11 cellular contexts compared by ENCODE assay signal in the genomic region with DNA sequence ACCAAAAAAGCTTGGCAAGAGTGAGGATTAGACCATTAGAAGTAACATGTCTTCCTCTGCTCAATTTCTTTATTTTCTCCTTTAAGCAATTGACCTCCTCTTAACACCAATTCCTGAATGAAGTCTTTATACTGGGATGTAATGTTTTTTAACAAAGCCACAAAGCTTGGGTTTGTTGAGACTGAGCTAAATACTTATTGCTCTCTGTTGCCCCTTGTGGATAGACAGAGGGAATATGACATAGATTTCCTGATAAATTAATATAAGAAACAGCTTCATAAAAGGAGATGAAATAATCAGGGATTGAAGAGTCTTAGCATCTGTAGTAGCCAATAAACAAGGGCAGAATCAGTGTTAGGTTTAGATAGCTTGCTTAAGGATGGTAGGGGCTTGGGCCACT. TPM values are rescaled to one million over a fixed set of nuclear protein-coding genes. Genes with fewer than 3 reads are reported as not detected.
A peak's percentile ranks its signal among the peaks of the same experiment; 100 is the strongest.
DNase-seq lines count a peak whose midpoint lies in the region; ATAC-seq, FAIRE-seq and TF ChIP-seq lines count a peak whose summit lies in the region.
"Had no signal": no experiment of that assay in that cellular context is flagged by ENCODE, and none has a peak within 500 bp of the region (broad histone marks: within the 10 kb centered on the region; RNA-seq: fewer than 3 reads in every experiment).

No MANE protein-coding gene starts in this region.

- H3K27me3 ChIP-seq in AG04450 (ENCODE audit: control insufficient read depth, insufficient read depth, low read length) (no peaks in the 10 kb centered on the region), H9 (ENCODE audit: insufficient read depth, low read length) (no peaks in the 10 kb centered on the region)
- H3K27me3 ChIP-seq: gastroesophageal sphincter, suprapubic skin had no signal

- no peaks in the 10 kb centered on the region for H3K9me3 ChIP-seq in AG04450 (ENCODE audit: control insufficient read depth, insufficient read depth, low read length)
- no peaks in the 10 kb centered on the region for H3K9me3 ChIP-seq in H9 (ENCODE audit: control insufficient read depth, low read depth, low read length)
- H3K9me3 ChIP-seq: adrenal gland, gastroesophageal sphincter, suprapubic skin had no signal

- H3K27ac ChIP-seq in AG04450 (ENCODE audit: low read depth, low read length) (no peak overlapping the region), H9 (ENCODE audit: insufficient read length, low read depth, low read length) (no peak overlapping the region), VCaP (no peak overlapping the region)
- H3K27ac ChIP-seq: adrenal gland, gastroesophageal sphincter, suprapubic skin had no signal

- no peak overlapping the region for H3K4ac ChIP-seq in H9 (ENCODE audit: low read depth, low read length)

- no peak overlapping the region for H3K56ac ChIP-seq in H9 (ENCODE audit: insufficient read length, low read depth, low read length)

- H3K9ac ChIP-seq in H9 (ENCODE audit: extremely low read depth, insufficient read length, low read length): no peak overlapping the region

- H2BK120ac ChIP-seq in H9 (ENCODE audit: low read depth, low read length, poor library complexity, severe bottlenecking): no peak overlapping the region

- no peak overlapping the region for H3K4me2 ChIP-seq in H9 (ENCODE audit: insufficient read depth, insufficient read length, low read length)

- no peaks in the 10 kb centered on the region for H3K4me1 Mint-ChIP-seq in H9
- no peaks in the 10 kb centered on the region for H3K4me1 Mint-ChIP-seq in T-helper 2 cell treated with Interferon-gamma antibody and Interleukin-4, amounts not matched to agents 5 μg/mL and 100 μg/mL, for 36 hours (ENCODE audit: low read depth)

- H3K4me3 Mint-ChIP-seq in H9: no peak overlapping the region
- no peak overlapping the region for H3K4me3 Mint-ChIP-seq in T-helper 2 cell treated with Interferon-gamma antibody and Interleukin-4, amounts not matched to agents 5 μg/mL and 100 μg/mL, for 36 hours

- no peaks in the 10 kb centered on the region for H3K79me2 ChIP-seq in H9 (ENCODE audit: insufficient read depth, low read length)

- no peak overlapping the region for H2BK15ac ChIP-seq in H9 (ENCODE audit: low read depth, low read length)

- H2BK12ac ChIP-seq in H9 (ENCODE audit: insufficient read length, low read depth, low read length): no peak overlapping the region

- no peak overlapping the region for H3T11ph ChIP-seq in H9 (ENCODE audit: low read length)

- H3K27me3 Mint-ChIP-seq in H9 (ENCODE audit: low read depth): peaks cover 3% of the 10 kb centered on the region; the same call in 1 of the 2 replicates
- H3K27me3 Mint-ChIP-seq in T-helper 2 cell treated with Interferon-gamma antibody and Interleukin-4, amounts not matched to agents 5 μg/mL and 100 μg/mL, for 36 hours (ENCODE audit: low read depth): peaks cover 3% of the 10 kb centered on the region

- H3K14ac ChIP-seq in H9 (ENCODE audit: insufficient read depth, low read length): no peak overlapping the region

- no peak overlapping the region for H2AFZ ChIP-seq in H9 (ENCODE audit: low read length)

- H2BK5ac ChIP-seq in H9 (ENCODE audit: insufficient read length, low read length): no peak overlapping the region

- POLR2A ChIA-PET in AG04450 (lab: Yijun Ruan, JAX): no interaction called here

- no peaks in the 10 kb centered on the region for H4K20me1 ChIP-seq in H9 (ENCODE audit: control insufficient read depth, insufficient read depth, insufficient read length)

- H3K18ac ChIP-seq in H9 (ENCODE audit: insufficient read length, low read depth, low read length): no peak overlapping the region

- H3K27ac Mint-ChIP-seq in H9: no peak overlapping the region
- no peak overlapping the region for H3K27ac Mint-ChIP-seq in T-helper 2 cell treated with Interferon-gamma antibody and Interleukin-4, amounts not matched to agents 5 μg/mL and 100 μg/mL, for 36 hours

- H3K23ac ChIP-seq in H9 (ENCODE audit: insufficient read length, low read depth, low read length): no peak overlapping the region

- no peaks in the 10 kb centered on the region for H3K79me1 ChIP-seq in H9 (ENCODE audit: insufficient read depth, low read depth, low read length, poor library complexity, severe bottlenecking)

- peaks cover 10 to 46% of the 10 kb centered on the region in 2 experiments; a peak in 4 of 5 replicates for H3K9me3 Mint-ChIP-seq in H9
- peaks cover 10% of the 10 kb centered on the region for H3K9me3 Mint-ChIP-seq in T-helper 2 cell treated with Interferon-gamma antibody and Interleukin-4, amounts not matched to agents 5 μg/mL and 100 μg/mL, for 36 hours

- no peak overlapping the region for H4K8ac ChIP-seq in H9 (replicated peaks; ENCODE audit: insufficient read length, low read depth, low read length)

- H3K4me3 ChIP-seq in AG04450 (ENCODE audit: low read depth, low read length): no peak overlapping the region
- H3K4me3 ChIP-seq: adrenal gland, gastroesophageal sphincter, suprapubic skin had no signal

- CTCF ChIA-PET in AG04450 (lab: Charles Lee): interaction anchor here (0.9 to 1.6 kb wide), 5 partner anchors 11 to 101 kb away, joined by 3 read pairs; no protein-coding TSS in a partner anchor

- no peaks in the 10 kb centered on the region; a peak in 1 of 7 replicates for H3K36me3 Mint-ChIP-seq in H9 (ENCODE audit: insufficient read depth in 1 of 3, low read depth in 3 of 3)
- H3K36me3 Mint-ChIP-seq in T-helper 2 cell treated with Interferon-gamma antibody and Interleukin-4, amounts not matched to agents 5 μg/mL and 100 μg/mL, for 36 hours (ENCODE audit: low read depth): no peaks in the 10 kb centered on the region

- H2BK20ac ChIP-seq in H9 (ENCODE audit: low read depth, low read length, poor library complexity, severe bottlenecking): no peak overlapping the region

- H3K4me1 ChIP-seq in H9 (ENCODE audit: insufficient read depth, low read length): no peaks in the 10 kb centered on the region
- H3K4me1 ChIP-seq: adrenal gland, gastroesophageal sphincter, suprapubic skin had no signal

- H4K91ac ChIP-seq in H9 (ENCODE audit: insufficient read length, low read depth, low read length): no peak overlapping the region

- no peak for DNase-seq in AG04450 (ENCODE audit: low read depth, low spot score)
- no peak for DNase-seq in H9
- no peak for DNase-seq in middle frontal gyrus (ENCODE audit: extremely low spot score, low spot score)
- DNase-seq in T-helper 2 cell treated with Interferon-gamma antibody and Interleukin-4, amounts not matched to agents 5 μg/mL and 100 μg/mL, for 36 hours (ENCODE audit: low spot score): no peak
- DNase-seq: adrenal gland had no signal

- no peak overlapping the region for H2AK5ac ChIP-seq in H9 (ENCODE audit: insufficient read length, low read length)

- TF ChIP-seq CTCF in AG04450 (IDR thresholded peaks at IDR 0.05; ENCODE audit: low read depth, low read length) (peak; percentile 40), H9 (conservative IDR thresholded peaks at IDR 0.05) (peak; percentile 50), VCaP (conservative IDR thresholded peaks at IDR 0.05) (peak; percentile 64)

- FAIRE-seq in islet of Langerhans (lab: Jason Lieb, UNC): peak; percentile 47

- ATAC-seq in GM19455 (IDR thresholded peaks at IDR 0.05; ENCODE audit: unreplicated experiment) (no peak), GM18873 (IDR thresholded peaks at IDR 0.05; ENCODE audit: low FRiP score, unreplicated experiment) (no peak)
- ATAC-seq: gastroesophageal sphincter had no signal

- H3K23me2 ChIP-seq in H9 (ENCODE audit: insufficient read length, low read depth, low read length, poor library complexity, severe bottlenecking): no peaks in the 10 kb centered on the region

- H4K5ac ChIP-seq in H9 (ENCODE audit: insufficient read length, low read depth, low read length): no peak overlapping the region

RNA-seq across cellular contexts. Expression of gene CCDC160, which starts 57.6 kb away (rescaled TPM):
- 0.06 and 0.15 TPM in 2 replicates for polyA plus RNA-seq in AG04450 (2011; rRNA removed)
- polyA minus RNA-seq in AG04450 (2011; rRNA and poly(A)+ RNA removed): not detected in 2 replicates
- 0.97 and 1.2 TPM in 2 replicates for total RNA-seq in H9 (2021)
